Comparison of ENCODE assay signal across 20 cellular contexts in the genomic region with DNA sequence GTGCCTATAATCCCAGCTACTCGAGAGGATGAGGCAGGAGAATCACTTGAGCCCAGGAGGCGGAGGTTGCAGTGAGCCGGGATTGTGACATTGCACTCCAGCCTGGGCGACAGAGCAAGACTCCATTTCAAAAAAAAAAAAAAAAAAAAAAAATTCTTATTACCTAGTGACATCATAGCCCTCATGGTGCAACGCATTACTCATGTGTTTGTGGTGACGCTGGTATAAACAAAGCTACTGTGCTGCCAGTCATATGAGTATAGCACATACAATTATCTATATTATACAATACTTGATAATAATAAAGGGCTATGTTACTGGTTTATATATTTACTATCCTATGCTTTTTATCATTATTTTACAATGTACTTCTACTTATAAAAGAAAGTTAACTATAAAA.
DNase-seq lines count a peak whose midpoint lies in the region; ATAC-seq lines count a peak whose summit lies in the region.
"Had no signal": no experiment of that assay in that cellular context is flagged by ENCODE, and none has a peak within 500 bp of the region (broad histone marks: within the 10 kb centered on the region; RNA-seq: fewer than 3 reads in every experiment).

No MANE protein-coding gene starts in this region.

- DNase-seq in ELR (ENCODE audit: low read depth) (peak; percentile 75), HCEC 1CT (peak; percentile 71), amniotic epithelial cell (ENCODE audit: low read depth) (peak; percentile 71), foreskin melanocyte (peak; percentile 38), NCI-H2081 treated with DMSO at 0.1 percent for 48 hours (lab: John Stamatoyannopoulos, UW) (no peak), NOMO-1 treated with DMSO at 0.1 percent for 48 hours (lab: John Stamatoyannopoulos, UW; ENCODE audit: unreplicated experiment) (no peak), NCI-H2081 (lab: John Stamatoyannopoulos, UW) (no peak)
- DNase-seq: C1 segment of cervical spinal cord; Caco-2; CD4-positive, alpha-beta memory T cell; DMS79 treated with DMSO at 0.1 percent for 48 hours; H9; NCI-H1105 treated with DMSO at 0.1 percent for 48 hours; NCI-H146; NCI-H1930; NCI-H526 treated with DMSO at 0.1 percent for 48 hours; SHP77; T-helper 1 cell had no signal

- no peak for ATAC-seq in GM21528 (IDR thresholded peaks at IDR 0.05; ENCODE audit: low FRiP score, unreplicated experiment)
- ATAC-seq: A549 had no signal

Comparison
In these comparisons a context has a peak if more than half of its experiments do, and no peak if none do; other contexts are left out.
1. DNase-seq: peak in ELR (single experiment), HCEC 1CT (single experiment), amniotic epithelial cell (single experiment) and foreskin melanocyte (single experiment); none in NCI-H2081 treated with DMSO at 0.1 percent for 48 hours (single experiment), NOMO-1 treated with DMSO at 0.1 percent for 48 hours (single experiment) and NCI-H2081 (0 of 2).